Comparison of ENCODE assay signal across 8 cellular contexts in genomic region chr1:35894183-35894582, GRCh38. TPM values are rescaled to one million over a fixed set of nuclear protein-coding genes. Genes with fewer than 3 reads are reported as not detected.
DNase-seq lines count a peak whose midpoint lies in the region; ATAC-seq lines count a peak whose summit lies in the region.

No MANE protein-coding gene starts in this region.

- 0 out of 22 replicates have a peak, but pooled peaks cover 0 to 3% (median 0%) of the 10 kb centered on the region in 11 experiments for H4K20me1 ChIP-seq in BLaER1 treated with 17β-estradiol and CSF1 and Interleukin-3, amounts not matched to agents 10 nM and 100 nM

- no peaks in the 10 kb centered on the region for H3K9me3 ChIP-seq in BLaER1 treated with 17β-estradiol and CSF1 and Interleukin-3, amounts not matched to agents 10 nM and 100 nM (replicated peaks in 1 of 11)

- ATAC-seq in GM21825 (IDR thresholded peaks at IDR 0.05; ENCODE audit: unreplicated experiment) (peak; percentile 68), left ventricle myocardium superior (peak; percentile 70), GM18873 (IDR thresholded peaks at IDR 0.05; ENCODE audit: low FRiP score, unreplicated experiment) (no peak)

- peak overlapping the region in 8 of 11 experiments; percentile 11 to 60 (median 30); a peak in 9 of 22 replicates for H3K9ac ChIP-seq in BLaER1 treated with 17β-estradiol and CSF1 and Interleukin-3, amounts not matched to agents 10 nM and 100 nM

- no peaks in the 10 kb centered on the region for H3K27me3 ChIP-seq in BLaER1 treated with 17β-estradiol and CSF1 and Interleukin-3, amounts not matched to agents 10 nM and 100 nM

- H3K36me3 ChIP-seq in BLaER1 treated with 17β-estradiol and CSF1 and Interleukin-3, amounts not matched to agents 10 nM and 100 nM, result peaks cover 54 to 98% (median 94%) of the 10 kb centered on the region in 11 experiments

- peaks cover 18 to 43% (median 24%) of the 10 kb centered on the region in 10 experiments for H3K4me1 ChIP-seq in BLaER1 treated with 17β-estradiol and CSF1 and Interleukin-3, amounts not matched to agents 10 nM and 100 nM

- H3K4me3 ChIP-seq in BLaER1 treated with 17β-estradiol and CSF1 and Interleukin-3, amounts not matched to agents 10 nM and 100 nM, result no peak overlapping the region

- peak overlapping the region; percentile 52 to 78 (median 65) for H3K4me2 ChIP-seq in BLaER1 treated with 17β-estradiol and CSF1 and Interleukin-3, amounts not matched to agents 10 nM and 100 nM

- H3K27ac ChIP-seq in BLaER1 treated with 17β-estradiol and CSF1 and Interleukin-3, amounts not matched to agents 10 nM and 100 nM, result peak overlapping the region; percentile 59 to 80 (median 73); a peak in 21 of 22 replicates

- intact Hi-C loops in left ventricle myocardium superior (cut with micrococcal nuclease), result no loop called here

- DNase-seq in RPMI7951 (ENCODE audit: low read depth), result peak; percentile 74
- no peak for DNase-seq in left ventricle myocardium superior
- no peak for DNase-seq in DMS153 (lab: John Stamatoyannopoulos, UW)
- DNase-seq in stimulated activated CD4-positive, alpha-beta T cell treated with anti-CD3 and anti-CD28 coated beads, Interleukin-1b, Interleukin-23, amount 100 ng/mL, for 48 hours, result no peak
- no peak for DNase-seq in stimulated activated naive CD4-positive, alpha-beta T cell treated with Interleukin-2 at 50 U/mL for 16 hours (lab: John Stamatoyannopoulos, UW)

RNA-seq across cellular contexts. Expression of gene AGO1, which starts 11.2 kb away (rescaled TPM):
- total RNA-seq in RPMI7951 (2014; rRNA removed; shearing (Covaris generic)), result 9.1 and 11.1 TPM in 2 replicates
- total RNA-seq in left ventricle myocardium superior, result 20.3 TPM

RNA-seq across cellular contexts. Expression of gene AGO3, which starts 36.7 kb away (rescaled TPM):
- 10.4 and 13.9 TPM in 2 replicates for total RNA-seq in RPMI7951 (2014; rRNA removed; shearing (Covaris generic))
- 14.2 TPM for total RNA-seq in left ventricle myocardium superior
